8 cellular contexts compared by ENCODE assay signal in genomic region chr5:124748687-124749594, GRCh38. TPM values are rescaled to one million over a fixed set of nuclear protein-coding genes. Genes with fewer than 3 reads are reported as not detected.
DNase-seq lines count a peak whose midpoint lies in the region; ATAC-seq lines count a peak whose summit lies in the region.

No MANE protein-coding gene starts in this region.

- no peak overlapping the region for H2BK120ac ChIP-seq in neuronal stem cell (ENCODE audit: low read depth, low read length)

- no peak overlapping the region for H3K14ac ChIP-seq in neuronal stem cell (ENCODE audit: low read length)

- no peaks in the 10 kb centered on the region for H3K27me3 ChIP-seq in neuronal stem cell (ENCODE audit: control insufficient read depth in 3 of 3, insufficient read depth in 3 of 3, low read depth in 1 of 3, low read length in 3 of 3)

- no peaks in the 10 kb centered on the region for H3K79me1 ChIP-seq in neuronal stem cell (ENCODE audit: low read depth, low read length)

- no peak overlapping the region for H3K9ac ChIP-seq in neuronal stem cell (ENCODE audit: low read depth, low read length, poor library complexity)

- no peak overlapping the region for H2AK5ac ChIP-seq in neuronal stem cell (ENCODE audit: low read depth, low read length)

- peak overlapping the region; percentile 3 for H2AFZ ChIP-seq in neuronal stem cell (ENCODE audit: low read length)

- H2BK15ac ChIP-seq in neuronal stem cell (ENCODE audit: low read length) = no peak overlapping the region

- peaks cover 30% of the 10 kb centered on the region for H3K4me1 Mint-ChIP-seq in activated naive CD8-positive, alpha-beta T cell treated with anti-CD3 and anti-CD28 coated beads, Interleukin-2, amount 50 U/mL, for 24 hours

- H2BK12ac ChIP-seq in neuronal stem cell (ENCODE audit: low read length) = no peak overlapping the region

- no peak overlapping the region for H3K23ac ChIP-seq in neuronal stem cell (ENCODE audit: low read depth, low read length, poor library complexity)

- H3K4me2 ChIP-seq in neuronal stem cell (ENCODE audit: insufficient read depth, low read length, poor library complexity, severe bottlenecking) = peak overlapping the region; percentile 82

- no peak overlapping the region for H3K4ac ChIP-seq in neuronal stem cell (ENCODE audit: low read length)

- no peaks in the 10 kb centered on the region for H3K36me3 Mint-ChIP-seq in activated naive CD8-positive, alpha-beta T cell treated with anti-CD3 and anti-CD28 coated beads, Interleukin-2, amount 50 U/mL, for 24 hours (ENCODE audit: low read depth)

- H4K8ac ChIP-seq in neuronal stem cell (ENCODE audit: low read depth, low read length) = no peak overlapping the region

- peak; percentile 88 for ATAC-seq in HG03159 (IDR thresholded peaks at IDR 0.05; ENCODE audit: unreplicated experiment)
- ATAC-seq in activated naive CD8-positive, alpha-beta T cell treated with anti-CD3 and anti-CD28 coated beads, Interleukin-2, amount 50 U/mL, for 24 hours = peak; percentile 79

- no peak overlapping the region for H2BK5ac ChIP-seq in neuronal stem cell (ENCODE audit: low read length)

- peaks cover 4% of the 10 kb centered on the region for H3K9me3 Mint-ChIP-seq in activated naive CD8-positive, alpha-beta T cell treated with anti-CD3 and anti-CD28 coated beads, Interleukin-2, amount 50 U/mL, for 24 hours

- H3K36me3 ChIP-seq in neuronal stem cell (replicated peaks in 1 of 2; ENCODE audit: control insufficient read depth in 2 of 2, insufficient read depth in 2 of 2, low read length in 2 of 2) = peaks cover 0 to 9% of the 10 kb centered on the region in 2 donors

- peak overlapping the region; percentile 77 for H3K4me3 Mint-ChIP-seq in activated naive CD8-positive, alpha-beta T cell treated with anti-CD3 and anti-CD28 coated beads, Interleukin-2, amount 50 U/mL, for 24 hours

- H3K9me3 ChIP-seq in neuronal stem cell (replicated peaks in 1 of 2; ENCODE audit: control insufficient read depth in 2 of 2, insufficient read depth in 1 of 2, low read depth in 1 of 2, low read length in 2 of 2) = no peaks in the 10 kb centered on the region

- intact Hi-C loops in head of caudate nucleus (cut with DNase I) = loop anchor here (5.0 to 10.0 kb wide), 3 partner anchors 156 to 663 kb away; no protein-coding TSS in a partner anchor

- H4K91ac ChIP-seq in neuronal stem cell (ENCODE audit: low read depth, low read length, poor library complexity) = no peak overlapping the region

- H3K27ac Mint-ChIP-seq in activated naive CD8-positive, alpha-beta T cell treated with anti-CD3 and anti-CD28 coated beads, Interleukin-2, amount 50 U/mL, for 24 hours = peak overlapping the region; percentile 54

- H3K18ac ChIP-seq in neuronal stem cell (ENCODE audit: low read length) = no peak overlapping the region

- H3K4me1 ChIP-seq in neuronal stem cell (ENCODE audit: control insufficient read depth in 2 of 2, insufficient read depth in 1 of 2, low read depth in 1 of 2, low read length in 2 of 2) = peaks cover 0 to 13% of the 10 kb centered on the region in 2 donors

- H3K4me3 ChIP-seq in neuronal stem cell (ENCODE audit: low read length in 2 of 2) = peak overlapping the region; percentile 66 to 74

- H3K27ac ChIP-seq in neuronal stem cell (replicated peaks; ENCODE audit: low read length) = peak overlapping the region; percentile 90

- no CpG with 5 or more reads among the region's 25 CpGs for WGBS in neuronal stem cell (ENCODE audit: extremely low coverage in 2 of 2, insufficient read length in 2 of 2, insufficient replicate concordance in 1 of 2), 2 donors

- peaks cover 46% of the 10 kb centered on the region for H3K27me3 Mint-ChIP-seq in activated naive CD8-positive, alpha-beta T cell treated with anti-CD3 and anti-CD28 coated beads, Interleukin-2, amount 50 U/mL, for 24 hours

- DNase-seq in COLO668 (lab: John Stamatoyannopoulos, UW; ENCODE audit: unreplicated experiment) (peak; percentile 73), GM19238 (ENCODE audit: insufficient read length, low spot score) (peak; percentile 49), NCI-H2227 treated with DMSO at 0.1 percent for 48 hours (lab: John Stamatoyannopoulos, UW) (peak; percentile 93), head of caudate nucleus (peak; percentile 61 to 95 (median 86)), neuronal stem cell (ENCODE audit: low spot score) (peak; percentile 83)
- DNase-seq in activated naive CD8-positive, alpha-beta T cell treated with anti-CD3 and anti-CD28 coated beads, Interleukin-2, amount 50 U/mL, for 24 hours = peak; percentile 16
- DNase-seq in stimulated activated naive CD4-positive, alpha-beta T cell (lab: John Stamatoyannopoulos, UW) = no peak

RNA-seq across cellular contexts. Expression of gene ZNF608, which starts 2.5 kb away (rescaled TPM):
- 76.9 TPM for polyA plus RNA-seq in neuronal stem cell (2013, experiment 1 of 2)
- 78.0 TPM for polyA plus RNA-seq in neuronal stem cell (2013, experiment 2 of 2)

Comparison
In these comparisons a context has a peak if more than half of its experiments do, and no peak if none do; other contexts are left out.
1. DNase-seq: peak in COLO668 (single experiment), GM19238 (single experiment), NCI-H2227 treated with DMSO at 0.1 percent for 48 hours (single experiment), activated naive CD8-positive, alpha-beta T cell treated with anti-CD3 and anti-CD28 coated beads, Interleukin-2, amount 50 U/mL, for 24 hours (single experiment), head of caudate nucleus (42 of 42) and neuronal stem cell (single experiment); none in stimulated activated naive CD4-positive, alpha-beta T cell (0 of 6).